ENCODE assay signal across 11 cellular contexts in genomic region chr9:131419029-131419614, GRCh38. TPM values are rescaled to one million over a fixed set of nuclear protein-coding genes. Genes with fewer than 3 reads are reported as not detected.
DNase-seq lines count a peak whose midpoint lies in the region; ATAC-seq and TF ChIP-seq lines count a peak whose summit lies in the region.
"Had no signal": no experiment of that assay in that cellular context is flagged by ENCODE, and none has a peak within 500 bp of the region (broad histone marks: within the 10 kb centered on the region; RNA-seq: fewer than 3 reads in every experiment).

No MANE protein-coding gene starts in this region.

- H3K4me1 ChIP-seq in right atrium auricular region, result peaks cover 0 to 93% of the 10 kb centered on the region in 2 donors

- no peak for DNase-seq in right atrium auricular region (ENCODE audit: low spot score)
- DNase-seq in Right ventricle myocardium superior, result no peak
- no peak for DNase-seq in naive B cell
- DNase-seq in left lobe of liver (ENCODE audit: low spot score), result no peak
- no peak for DNase-seq in mucosa of gallbladder (ENCODE audit: low spot score)
- no peak for DNase-seq in NCI-H446 treated with DMSO at 0.1 percent for 48 hours (lab: John Stamatoyannopoulos, UW)
- DNase-seq in DMS153 treated with DMSO at 0.1 percent for 48 hours (lab: John Stamatoyannopoulos, UW; ENCODE audit: unreplicated experiment), result no peak
- DNase-seq: left colon; stimulated activated CD4-positive, alpha-beta T cell treated with anti-CD3 and anti-CD28 coated beads, Interleukin-4, amount 100 ng/mL, for 1 hour had no signal

- no peaks in the 10 kb centered on the region for H3K27me3 Mint-ChIP-seq in naive B cell

- no peak for TF ChIP-seq CTCF in right atrium auricular region (IDR thresholded peaks at IDR 0.05)

- H3K9me3 Mint-ChIP-seq in naive B cell, result no peaks in the 10 kb centered on the region

- peak overlapping the region in 1 of 8 donors; percentile 87 for H3K4me3 Mint-ChIP-seq in naive B cell

- no peak overlapping the region for H3K4me3 ChIP-seq in right atrium auricular region
- H3K4me3 ChIP-seq: colonic mucosa had no signal

- peaks cover 58 to 91% (median 79%) of the 10 kb centered on the region in 3 donors for H3K4me1 Mint-ChIP-seq in naive B cell

- ATAC-seq in Right ventricle myocardium superior (ENCODE audit: poor library complexity) (no peak), naive B cell (ENCODE audit: low read depth in 2 of 2) (no peak), left lobe of liver (no peak)

- H3K9me3 ChIP-seq in right atrium auricular region, result no peaks in the 10 kb centered on the region
- H3K9me3 ChIP-seq: colonic mucosa had no signal

- intact Hi-C loops in Right ventricle myocardium superior (cut with DNase I), result no loop called here

- H3K36me3 ChIP-seq in right atrium auricular region, result no peaks in the 10 kb centered on the region
- H3K36me3 ChIP-seq: colonic mucosa had no signal

- H3K27ac Mint-ChIP-seq in naive B cell, result peak overlapping the region in 4 of 6 donors; percentile 9 to 86 (median 64)

- H3K27me3 ChIP-seq in right atrium auricular region, result no peaks in the 10 kb centered on the region
- H3K27me3 ChIP-seq: colonic mucosa had no signal

- peaks cover 4 to 13% of the 10 kb centered on the region in 2 donors for H3K36me3 Mint-ChIP-seq in naive B cell

- H3K27ac ChIP-seq in right atrium auricular region (peak overlapping the region; percentile 3 to 19), angular gyrus (ENCODE audit: low read depth, low read length) (peak overlapping the region; percentile 81)
- H3K27ac ChIP-seq: colonic mucosa had no signal

RNA-seq across cellular contexts. Expression of gene PRRC2B, which starts 25.2 kb away (rescaled TPM):
- total RNA-seq in right atrium auricular region (100 to 1,000 TPM in 1 of 2 donors, 10 to 100 TPM in 1; 76.7 to 120 TPM), Right ventricle myocardium superior (124 TPM), left lobe of liver (80.7 TPM), mucosa of gallbladder (261 TPM)
- 10 to 100 TPM in 5 of 6 donors, 1 to 10 TPM in 1; 6.9 to 52.8 (median 15.4) TPM for polyA plus RNA-seq in naive B cell (ENCODE audit: low read depth in 6 of 6)
